8 cellular contexts compared by ENCODE assay signal in genomic region chr6:79713701-79714322, GRCh38.
DNase-seq lines count a peak whose midpoint lies in the region; ATAC-seq and TF ChIP-seq lines count a peak whose summit lies in the region.

No MANE protein-coding gene starts in this region.

- H3K4me1 ChIP-seq in Panc1 (ENCODE audit: control insufficient read depth, insufficient read depth, low read length) = no peaks in the 10 kb centered on the region
- peaks cover 2% of the 10 kb centered on the region for H3K4me1 ChIP-seq in right cardiac atrium (ENCODE audit: control insufficient read depth, insufficient read depth, low read length)

- DNase-seq in AG20443 (ENCODE audit: low spot score) = peak; percentile 30
- DNase-seq in Panc1 (ENCODE audit: low read depth, low spot score) = no peak
- peak; percentile 11 for DNase-seq in activated naive CD8-positive, alpha-beta T cell treated with anti-CD3 and anti-CD28 coated beads, Interleukin-2, amount 50 U/mL, for 16 hours (ENCODE audit: low read depth, low spot score)
- peak in 2 of 3 donors; percentile 39 to 54 for DNase-seq in right cardiac atrium
- DNase-seq in stimulated activated CD4-positive, alpha-beta T cell treated with anti-CD3 and anti-CD28 coated beads, Interleukin-1b, Interleukin-23, amount 100 ng/mL, for 48 hours = peak; percentile 16
- DNase-seq in MV-4-11 (lab: John Stamatoyannopoulos, UW) = no peak

- H3K4me3 ChIP-seq in Panc1 (ENCODE audit: low read depth in 2 of 2, low read length in 2 of 2) (no peak overlapping the region), right cardiac atrium (ENCODE audit: low read length) (no peak overlapping the region)

- no peaks in the 10 kb centered on the region for H3K27me3 ChIP-seq in Panc1 (ENCODE audit: control insufficient read depth, insufficient read depth, low read length)
- no peaks in the 10 kb centered on the region for H3K27me3 ChIP-seq in right cardiac atrium (ENCODE audit: control insufficient read depth, insufficient read depth)

- in situ Hi-C loops in Panc1 (cut with HindIII; ENCODE audit: low pct_unique_long_range_greater_than_20kb, low sequenced_read_pairs) = no loop called here

- peak; percentile 79 for TF ChIP-seq CTCF in Panc1 (IDR thresholded peaks at IDR 0.05)

- H3K9me3 ChIP-seq in Panc1 (ENCODE audit: control insufficient read depth, insufficient read depth, low read depth, low read length) = no peaks in the 10 kb centered on the region
- no peaks in the 10 kb centered on the region for H3K9me3 ChIP-seq in right cardiac atrium (ENCODE audit: control insufficient read depth, low read length)

- H3K36me3 ChIP-seq in Panc1 (ENCODE audit: control insufficient read depth, insufficient read depth, low read length) = no peaks in the 10 kb centered on the region

- POLR2A ChIA-PET in Panc1 (lab: Charles Lee) = no interaction called here

- CTCF ChIA-PET in Panc1 (lab: Charles Lee) = no interaction called here

- peak overlapping the region; percentile 42 for H3K27ac ChIP-seq in Panc1 (ENCODE audit: low read length)
- H3K27ac ChIP-seq in right cardiac atrium (ENCODE audit: low read length) = no peak overlapping the region

- 16% methylated on average over 5 of the region's 5 CpGs for WGBS in right cardiac atrium

- ATAC-seq in GM18502 (IDR thresholded peaks at IDR 0.05; ENCODE audit: poor library complexity, unreplicated experiment) = peak; percentile 76
- peak; percentile 68 for ATAC-seq in HG03354 (IDR thresholded peaks at IDR 0.05; ENCODE audit: poor library complexity, severe bottlenecking, unreplicated experiment)
- peak; percentile 85 for ATAC-seq in Panc1
- peak; percentile 65 to 71 for ATAC-seq in right cardiac atrium

- BruUV-seq in Panc1 (replicated peaks; lab: Mats Ljungman, UMichigan) = no TSS peak

- intact Hi-C loops in Panc1 (cut with micrococcal nuclease; ENCODE audit: unreplicated experiment) = loop anchor here (5.0 kb wide), 1 partner anchor 142 kb away; no protein-coding TSS in a partner anchor
- intact Hi-C loops in right cardiac atrium (cut with DNase I) = loop anchor here (5.0 to 10.0 kb wide), 2 partner anchors 139 to 142 kb away; no protein-coding TSS in a partner anchor

Comparison
In these comparisons a context has a peak if more than half of its experiments do, and no peak if none do; other contexts are left out.
1. DNase-seq: peak in AG20443 (single experiment), activated naive CD8-positive, alpha-beta T cell treated with anti-CD3 and anti-CD28 coated beads, Interleukin-2, amount 50 U/mL, for 16 hours (single experiment), right cardiac atrium (2 of 3) and stimulated activated CD4-positive, alpha-beta T cell treated with anti-CD3 and anti-CD28 coated beads, Interleukin-1b, Interleukin-23, amount 100 ng/mL, for 48 hours (single experiment); none in Panc1 (single experiment) and MV-4-11 (single experiment).
2. Peak in every context shown above with its lines, with median percentiles within 50 percentile points of each other: ATAC-seq.